In genomic region chr10:124109261-124109660, GRCh38 we compare ENCODE assay signal across 17 cellular contexts.
"Had no signal": no experiment of that assay in that cellular context is flagged by ENCODE, and none has a peak within 500 bp of the region (broad histone marks: within the 10 kb centered on the region; RNA-seq: fewer than 3 reads in every experiment).

No MANE protein-coding gene starts in this region.

- H3K27ac ChIP-seq: gastrocnemius medialis, heart right ventricle, spleen had no signal

- H3K27me3 Mint-ChIP-seq: stimulated activated naive B cell treated with anti-CD40 and anti-IgM and Interleukin-4, amounts not matched to agents 10 μg/mL and 1 μg/mL and 100 μg/mL, for 72 hours had no signal

- H3K4me1 Mint-ChIP-seq: stimulated activated naive CD8-positive, alpha-beta T cell treated with anti-CD3 and anti-CD28 coated beads, Interleukin-15, amount 100 ng/mL, for 72 hours had no signal

- H3K27me3 ChIP-seq: gastrocnemius medialis, spleen had no signal

- H3K27ac Mint-ChIP-seq: naive thymus-derived CD8-positive, alpha-beta T cell; stimulated activated naive B cell treated with anti-CD40 and anti-IgM and Interleukin-4, amounts not matched to agents 10 μg/mL and 1 μg/mL and 100 μg/mL, for 72 hours had no signal

- H3K4me3 Mint-ChIP-seq: naive thymus-derived CD8-positive, alpha-beta T cell; stimulated activated naive B cell treated with anti-CD40 and anti-IgM and Interleukin-4, amounts not matched to agents 10 μg/mL and 1 μg/mL and 100 μg/mL, for 72 hours; stimulated activated naive CD8-positive, alpha-beta T cell treated with anti-CD3 and anti-CD28 coated beads, Interleukin-15, amount 100 ng/mL, for 72 hours had no signal

- ATAC-seq: esophagus mucosa; gastrocnemius medialis; heart right ventricle; left lobe of liver; mucosa of descending colon; naive thymus-derived CD8-positive, alpha-beta T cell; sciatic nerve; stimulated activated naive B cell treated with anti-CD40 and anti-IgM and Interleukin-4, amounts not matched to agents 10 μg/mL and 1 μg/mL and 100 μg/mL, for 72 hours; stimulated activated naive CD8-positive, alpha-beta T cell treated with anti-CD3 and anti-CD28 coated beads, Interleukin-15, amount 100 ng/mL, for 72 hours had no signal

- H3K9me3 ChIP-seq: gastrocnemius medialis, heart right ventricle, mucosa of descending colon, spleen had no signal

- DNase-seq: effector memory CD4-positive, alpha-beta T cell; gastrocnemius medialis; heart right ventricle; islet precursor cell; mammary epithelial cell; mucosa of descending colon; naive thymus-derived CD8-positive, alpha-beta T cell; spleen; stimulated activated CD4-positive, alpha-beta T cell treated with anti-CD3 and anti-CD28 coated beads, Interleukin-15, amount 100 ng/mL, for 24 hours; stimulated activated CD4-positive, alpha-beta T cell treated with anti-CD3 and anti-CD28 coated beads, Interleukin-1b, Interleukin-23, amount 100 ng/mL, for 48 hours; stimulated activated CD4-positive, alpha-beta T cell treated with anti-CD3 and anti-CD28 coated beads, Interleukin-4, amount 100 ng/mL, for 24 hours; stimulated activated naive B cell treated with anti-CD40 and anti-IgM and Interleukin-4, amounts not matched to agents 10 μg/mL and 1 μg/mL and 100 μg/mL, for 72 hours; stimulated activated naive CD8-positive, alpha-beta T cell treated with anti-CD3 and anti-CD28 coated beads, Interleukin-15, amount 100 ng/mL, for 72 hours; trophoblast cell had no signal

- H3K4me3 ChIP-seq: gastrocnemius medialis, heart right ventricle, mucosa of descending colon, spleen had no signal

- H3K9me3 Mint-ChIP-seq: stimulated activated naive CD8-positive, alpha-beta T cell treated with anti-CD3 and anti-CD28 coated beads, Interleukin-15, amount 100 ng/mL, for 72 hours had no signal
